In the genomic region with DNA sequence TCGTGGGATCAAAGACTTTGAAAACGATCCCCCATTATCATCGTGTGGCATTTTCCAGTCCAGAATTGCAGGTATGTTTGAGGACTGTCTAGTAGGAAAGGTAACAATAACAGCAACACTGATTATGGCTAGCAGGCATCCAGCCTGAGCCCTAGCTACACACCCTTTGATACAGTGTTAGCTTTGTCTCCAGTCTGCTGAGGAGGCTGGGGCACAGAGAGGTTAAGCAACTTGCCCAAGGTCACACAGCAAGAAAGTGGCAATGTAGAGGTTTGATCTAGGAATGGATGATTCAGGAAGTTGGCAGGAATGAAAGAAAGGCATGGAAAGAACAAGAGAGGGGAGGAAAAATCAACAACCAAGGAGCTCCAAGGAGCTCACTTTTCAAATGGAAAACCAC, we compare ENCODE assay signal across 2 cellular contexts.
A peak's percentile ranks its signal among the peaks of the same experiment; 100 is the strongest.
TF ChIP-seq lines count a peak whose summit lies in the region.

No MANE protein-coding gene starts in this region.

TF ChIP-seq in HepG2, 621 proteins besides CTCF, POLR2A, EP300 and RAD21:
- TF ChIP-seq KDM5B (CRISPR knock-in tag; IDR thresholded peaks at IDR 0.05; ENCODE audit: borderline replicate concordance) (no peak), ZNF768 (CRISPR knock-in tag; IDR thresholded peaks at IDR 0.05) (peak; percentile 75; the same call in 1 of the 2 replicates)

TF ChIP-seq in GM23338, 12 proteins besides CTCF, POLR2A, EP300 and RAD21:
- TF ChIP-seq POLR2AphosphoS5 (IDR thresholded peaks at IDR 0.05; ENCODE audit: low read depth) (no peak), NANOG (IDR thresholded peaks at IDR 0.05; ENCODE audit: borderline replicate concordance) (no peak), ZNF114 (CRISPR knock-in tag; IDR thresholded peaks at IDR 0.05) (no peak), EZH2 (IDR thresholded peaks at IDR 0.05; ENCODE audit: low read depth, unreplicated experiment) (no peak), CREB1 (CRISPR knock-in tag; IDR thresholded peaks at IDR 0.05; ENCODE audit: low read depth) (no peak), STAT1 (IDR thresholded peaks at IDR 0.05; ENCODE audit: unreplicated experiment) (no peak), EZH2phosphoT487 (IDR thresholded peaks at IDR 0.05; ENCODE audit: unreplicated experiment) (no peak), JUNB (IDR thresholded peaks at IDR 0.05; ENCODE audit: unreplicated experiment) (no peak), ZNF331 (CRISPR knock-in tag; IDR thresholded peaks at IDR 0.05; ENCODE audit: low read depth) (no peak)
- TF ChIP-seq, protein P1, sequence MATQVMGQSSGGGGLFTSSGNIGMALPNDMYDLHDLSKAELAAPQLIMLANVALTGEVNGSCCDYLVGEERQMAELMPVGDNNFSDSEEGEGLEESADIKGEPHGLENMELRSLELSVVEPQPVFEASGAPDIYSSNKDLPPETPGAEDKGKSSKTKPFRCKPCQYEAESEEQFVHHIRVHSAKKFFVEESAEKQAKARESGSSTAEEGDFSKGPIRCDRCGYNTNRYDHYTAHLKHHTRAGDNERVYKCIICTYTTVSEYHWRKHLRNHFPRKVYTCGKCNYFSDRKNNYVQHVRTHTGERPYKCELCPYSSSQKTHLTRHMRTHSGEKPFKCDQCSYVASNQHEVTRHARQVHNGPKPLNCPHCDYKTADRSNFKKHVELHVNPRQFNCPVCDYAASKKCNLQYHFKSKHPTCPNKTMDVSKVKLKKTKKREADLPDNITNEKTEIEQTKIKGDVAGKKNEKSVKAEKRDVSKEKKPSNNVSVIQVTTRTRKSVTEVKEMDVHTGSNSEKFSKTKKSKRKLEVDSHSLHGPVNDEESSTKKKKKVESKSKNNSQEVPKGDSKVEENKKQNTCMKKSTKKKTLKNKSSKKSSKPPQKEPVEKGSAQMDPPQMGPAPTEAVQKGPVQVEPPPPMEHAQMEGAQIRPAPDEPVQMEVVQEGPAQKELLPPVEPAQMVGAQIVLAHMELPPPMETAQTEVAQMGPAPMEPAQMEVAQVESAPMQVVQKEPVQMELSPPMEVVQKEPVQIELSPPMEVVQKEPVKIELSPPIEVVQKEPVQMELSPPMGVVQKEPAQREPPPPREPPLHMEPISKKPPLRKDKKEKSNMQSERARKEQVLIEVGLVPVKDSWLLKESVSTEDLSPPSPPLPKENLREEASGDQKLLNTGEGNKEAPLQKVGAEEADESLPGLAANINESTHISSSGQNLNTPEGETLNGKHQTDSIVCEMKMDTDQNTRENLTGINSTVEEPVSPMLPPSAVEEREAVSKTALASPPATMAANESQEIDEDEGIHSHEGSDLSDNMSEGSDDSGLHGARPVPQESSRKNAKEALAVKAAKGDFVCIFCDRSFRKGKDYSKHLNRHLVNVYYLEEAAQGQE (IDR thresholded peaks at IDR 0.05; ENCODE audit: unreplicated experiment): no peak
- TF ChIP-seq, protein P2, sequence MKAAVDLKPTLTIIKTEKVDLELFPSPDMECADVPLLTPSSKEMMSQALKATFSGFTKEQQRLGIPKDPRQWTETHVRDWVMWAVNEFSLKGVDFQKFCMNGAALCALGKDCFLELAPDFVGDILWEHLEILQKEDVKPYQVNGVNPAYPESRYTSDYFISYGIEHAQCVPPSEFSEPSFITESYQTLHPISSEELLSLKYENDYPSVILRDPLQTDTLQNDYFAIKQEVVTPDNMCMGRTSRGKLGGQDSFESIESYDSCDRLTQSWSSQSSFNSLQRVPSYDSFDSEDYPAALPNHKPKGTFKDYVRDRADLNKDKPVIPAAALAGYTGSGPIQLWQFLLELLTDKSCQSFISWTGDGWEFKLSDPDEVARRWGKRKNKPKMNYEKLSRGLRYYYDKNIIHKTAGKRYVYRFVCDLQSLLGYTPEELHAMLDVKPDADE (IDR thresholded peaks at IDR 0.05): no peak
- TF ChIP-seq, protein P3, sequence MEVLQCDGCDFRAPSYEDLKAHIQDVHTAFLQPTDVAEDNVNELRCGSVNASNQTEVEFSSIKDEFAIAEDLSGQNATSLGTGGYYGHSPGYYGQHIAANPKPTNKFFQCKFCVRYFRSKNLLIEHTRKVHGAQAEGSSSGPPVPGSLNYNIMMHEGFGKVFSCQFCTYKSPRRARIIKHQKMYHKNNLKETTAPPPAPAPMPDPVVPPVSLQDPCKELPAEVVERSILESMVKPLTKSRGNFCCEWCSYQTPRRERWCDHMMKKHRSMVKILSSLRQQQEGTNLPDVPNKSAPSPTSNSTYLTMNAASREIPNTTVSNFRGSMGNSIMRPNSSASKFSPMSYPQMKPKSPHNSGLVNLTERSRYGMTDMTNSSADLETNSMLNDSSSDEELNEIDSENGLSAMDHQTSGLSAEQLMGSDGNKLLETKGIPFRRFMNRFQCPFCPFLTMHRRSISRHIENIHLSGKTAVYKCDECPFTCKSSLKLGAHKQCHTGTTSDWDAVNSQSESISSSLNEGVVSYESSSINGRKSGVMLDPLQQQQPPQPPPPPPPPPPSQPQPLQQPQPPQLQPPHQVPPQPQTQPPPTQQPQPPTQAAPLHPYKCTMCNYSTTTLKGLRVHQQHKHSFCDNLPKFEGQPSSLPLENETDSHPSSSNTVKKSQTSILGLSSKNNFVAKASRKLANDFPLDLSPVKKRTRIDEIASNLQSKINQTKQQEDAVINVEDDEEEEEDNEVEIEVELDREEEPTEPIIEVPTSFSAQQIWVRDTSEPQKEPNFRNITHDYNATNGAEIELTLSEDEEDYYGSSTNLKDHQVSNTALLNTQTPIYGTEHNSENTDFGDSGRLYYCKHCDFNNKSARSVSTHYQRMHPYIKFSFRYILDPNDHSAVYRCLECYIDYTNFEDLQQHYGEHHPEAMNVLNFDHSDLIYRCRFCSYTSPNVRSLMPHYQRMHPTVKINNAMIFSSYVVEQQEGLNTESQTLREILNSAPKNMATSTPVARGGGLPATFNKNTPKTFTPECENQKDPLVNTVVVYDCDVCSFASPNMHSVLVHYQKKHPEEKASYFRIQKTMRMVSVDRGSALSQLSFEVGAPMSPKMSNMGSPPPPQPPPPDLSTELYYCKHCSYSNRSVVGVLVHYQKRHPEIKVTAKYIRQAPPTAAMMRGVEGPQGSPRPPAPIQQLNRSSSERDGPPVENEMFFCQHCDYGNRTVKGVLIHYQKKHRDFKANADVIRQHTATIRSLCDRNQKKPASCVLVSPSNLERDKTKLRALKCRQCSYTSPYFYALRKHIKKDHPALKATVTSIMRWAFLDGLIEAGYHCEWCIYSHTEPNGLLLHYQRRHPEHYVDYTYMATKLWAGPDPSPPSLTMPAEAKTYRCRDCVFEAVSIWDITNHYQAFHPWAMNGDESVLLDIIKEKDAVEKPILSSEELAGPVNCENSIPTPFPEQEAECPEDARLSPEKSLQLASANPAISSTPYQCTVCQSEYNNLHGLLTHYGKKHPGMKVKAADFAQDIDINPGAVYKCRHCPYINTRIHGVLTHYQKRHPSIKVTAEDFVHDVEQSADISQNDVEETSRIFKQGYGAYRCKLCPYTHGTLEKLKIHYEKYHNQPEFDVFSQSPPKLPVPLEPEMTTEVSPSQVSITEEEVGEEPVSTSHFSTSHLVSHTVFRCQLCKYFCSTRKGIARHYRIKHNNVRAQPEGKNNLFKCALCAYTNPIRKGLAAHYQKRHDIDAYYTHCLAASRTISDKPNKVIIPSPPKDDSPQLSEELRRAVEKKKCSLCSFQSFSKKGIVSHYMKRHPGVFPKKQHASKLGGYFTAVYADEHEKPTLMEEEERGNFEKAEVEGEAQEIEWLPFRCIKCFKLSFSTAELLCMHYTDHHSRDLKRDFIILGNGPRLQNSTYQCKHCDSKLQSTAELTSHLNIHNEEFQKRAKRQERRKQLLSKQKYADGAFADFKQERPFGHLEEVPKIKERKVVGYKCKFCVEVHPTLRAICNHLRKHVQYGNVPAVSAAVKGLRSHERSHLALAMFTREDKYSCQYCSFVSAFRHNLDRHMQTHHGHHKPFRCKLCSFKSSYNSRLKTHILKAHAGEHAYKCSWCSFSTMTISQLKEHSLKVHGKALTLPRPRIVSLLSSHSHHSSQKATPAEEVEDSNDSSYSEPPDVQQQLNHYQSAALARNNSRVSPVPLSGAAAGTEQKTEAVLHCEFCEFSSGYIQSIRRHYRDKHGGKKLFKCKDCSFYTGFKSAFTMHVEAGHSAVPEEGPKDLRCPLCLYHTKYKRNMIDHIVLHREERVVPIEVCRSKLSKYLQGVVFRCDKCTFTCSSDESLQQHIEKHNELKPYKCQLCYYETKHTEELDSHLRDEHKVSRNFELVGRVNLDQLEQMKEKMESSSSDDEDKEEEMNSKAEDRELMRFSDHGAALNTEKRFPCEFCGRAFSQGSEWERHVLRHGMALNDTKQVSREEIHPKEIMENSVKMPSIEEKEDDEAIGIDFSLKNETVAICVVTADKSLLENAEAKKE (CRISPR knock-in tag; IDR thresholded peaks at IDR 0.05): no peak
TF ChIP-seq in GM23338: peak in this region for 0.
